18 cellular contexts compared by ENCODE assay signal in the genomic region with DNA sequence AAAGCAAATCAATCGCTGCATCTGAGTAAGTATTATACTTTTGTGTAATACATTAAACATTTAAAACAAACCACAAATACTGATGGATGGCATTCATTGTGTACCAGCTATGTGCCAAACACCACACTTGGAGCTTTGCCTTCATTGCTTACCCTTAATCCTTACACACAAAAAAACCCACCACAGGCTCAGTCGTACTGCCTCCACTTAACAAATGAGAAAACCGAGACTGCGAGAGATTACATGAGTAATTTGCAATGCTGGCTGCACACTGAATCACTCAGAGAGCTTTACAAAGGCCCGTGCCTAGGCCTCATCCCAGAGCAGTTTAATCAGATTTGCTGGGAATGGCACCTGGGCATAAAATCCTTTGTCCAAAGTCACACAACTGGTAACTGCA.
A peak's percentile ranks its signal among the peaks of the same experiment; 100 is the strongest.
DNase-seq lines count a peak whose midpoint lies in the region; ATAC-seq, FAIRE-seq and TF ChIP-seq lines count a peak whose summit lies in the region.
"Had no signal": no experiment of that assay in that cellular context is flagged by ENCODE, and none has a peak within 500 bp of the region (broad histone marks: within the 10 kb centered on the region; RNA-seq: fewer than 3 reads in every experiment).

No MANE protein-coding gene starts in this region.

- H2BK12ac ChIP-seq in mesenchymal stem cell (ENCODE audit: low read length in 2 of 2), result no peak overlapping the region

- H3K4me3 ChIP-seq in mesenchymal stem cell (ENCODE audit: insufficient read depth in 1 of 2, low read depth in 1 of 2, low read length in 2 of 2), result no peak overlapping the region
- H3K4me3 ChIP-seq: BLaER1, dorsolateral prefrontal cortex, skin epidermis had no signal

- no peak overlapping the region for H3K18ac ChIP-seq in mesenchymal stem cell (ENCODE audit: low read depth in 1 of 2, low read length in 2 of 2)

- H2BK15ac ChIP-seq in mesenchymal stem cell (ENCODE audit: low read depth, poor library complexity, severe bottlenecking), result no peak overlapping the region

- POLR2A ChIA-PET in activated CD4-positive, alpha-beta T cell treated with anti-CD3 and anti-CD28 coated beads for 36 hours (lab: Charles Lee), result no interaction called here

- H3K79me1 ChIP-seq in mesenchymal stem cell (replicated peaks; ENCODE audit: low read length, poor library complexity, severe bottlenecking), result no peaks in the 10 kb centered on the region

- H3K23ac ChIP-seq in mesenchymal stem cell (ENCODE audit: low read length in 2 of 2), result no peak overlapping the region

- H3K4me1 ChIP-seq in mesenchymal stem cell (ENCODE audit: control insufficient read depth, insufficient read depth, low read depth, low read length), result no peaks in the 10 kb centered on the region

- no peak overlapping the region for H3K4me3 Mint-ChIP-seq in activated CD4-positive, alpha-beta T cell treated with anti-CD3 and anti-CD28 coated beads for 36 hours
- H3K4me3 Mint-ChIP-seq in activated CD8-positive, alpha-beta memory T cell treated with anti-CD3 and anti-CD28 coated beads, Interleukin-2, amount 10 ng/mL, durations not matched to agents 7 days and 5 days, result no peak overlapping the region
- H3K4me3 Mint-ChIP-seq: H9 had no signal

- H3K4ac ChIP-seq in mesenchymal stem cell (ENCODE audit: low read depth in 1 of 2, low read length in 2 of 2), result no peak overlapping the region

- no peak overlapping the region for H2BK120ac ChIP-seq in mesenchymal stem cell (ENCODE audit: low read depth, low read length)

- H2BK5ac ChIP-seq in mesenchymal stem cell (ENCODE audit: low read depth, low read length, poor library complexity, severe bottlenecking), result no peak overlapping the region

- no peak for ATAC-seq in activated CD4-positive, alpha-beta T cell treated with anti-CD3 and anti-CD28 coated beads for 36 hours
- no peak for ATAC-seq in activated CD8-positive, alpha-beta memory T cell treated with anti-CD3 and anti-CD28 coated beads, Interleukin-2, amount 10 ng/mL, durations not matched to agents 7 days and 5 days

- DNase-seq in D721Med (ENCODE audit: insufficient read length, low spot score) (no peak), RCC 7860 (ENCODE audit: low spot score) (peak; percentile 82), ecto neural progenitor cell (ENCODE audit: low spot score) (peak; percentile 63), mesenchymal stem cell (no peak), substantia nigra (lab: John Stamatoyannopoulos, UW) (no peak)
- no peak for DNase-seq in activated CD4-positive, alpha-beta T cell treated with anti-CD3 and anti-CD28 coated beads for 36 hours
- DNase-seq in central memory CD4-positive, alpha-beta T cell, result no peak
- no peak for DNase-seq in activated CD8-positive, alpha-beta memory T cell treated with anti-CD3 and anti-CD28 coated beads, Interleukin-2, amount 10 ng/mL, durations not matched to agents 7 days and 5 days
- DNase-seq: aorta; DMS53; dorsolateral prefrontal cortex; H9; islet precursor cell; stimulated activated naive CD4-positive, alpha-beta T cell treated with Interleukin-2 at 50 U/mL for 16 hours had no signal

- H2AK5ac ChIP-seq in mesenchymal stem cell (ENCODE audit: low read length, severe bottlenecking), result no peak overlapping the region

- H3K9me3 ChIP-seq in mesenchymal stem cell (ENCODE audit: control insufficient read depth, low read length), result no peaks in the 10 kb centered on the region
- H3K9me3 ChIP-seq: BLaER1 had no signal

- H3K36me3 ChIP-seq in mesenchymal stem cell (ENCODE audit: control insufficient read depth in 1 of 2, insufficient read depth in 2 of 2, low read depth in 1 of 2, low read length in 2 of 2), result no peaks in the 10 kb centered on the region
- H3K36me3 ChIP-seq: BLaER1 had no signal

- H3K14ac ChIP-seq in mesenchymal stem cell (ENCODE audit: low read length in 2 of 2), result no peak overlapping the region

- CTCF ChIA-PET in activated CD4-positive, alpha-beta T cell treated with anti-CD3 and anti-CD28 coated beads for 36 hours (lab: Charles Lee), result no interaction called here
- CTCF ChIA-PET in activated CD8-positive, alpha-beta memory T cell treated with anti-CD3 and anti-CD28 coated beads, Interleukin-2, amount 10 ng/mL, durations not matched to agents 7 days and 5 days (lab: Charles Lee), result no interaction called here

- H3K36me3 Mint-ChIP-seq in activated CD4-positive, alpha-beta T cell treated with anti-CD3 and anti-CD28 coated beads for 36 hours (ENCODE audit: low read depth), result no peaks in the 10 kb centered on the region
- H3K36me3 Mint-ChIP-seq in activated CD8-positive, alpha-beta memory T cell treated with anti-CD3 and anti-CD28 coated beads, Interleukin-2, amount 10 ng/mL, durations not matched to agents 7 days and 5 days, result no peaks in the 10 kb centered on the region

- no peak overlapping the region for H3K9ac ChIP-seq in mesenchymal stem cell (ENCODE audit: low read length)
- H3K9ac ChIP-seq: BLaER1 had no signal

- H3K27ac ChIP-seq in mesenchymal stem cell (ENCODE audit: low read length, poor library complexity, severe bottlenecking) (peak overlapping the region; percentile 44), substantia nigra (ENCODE audit: low read depth, low read length, poor library complexity, severe bottlenecking) (no peak overlapping the region)
- H3K27ac ChIP-seq: BLaER1, dorsolateral prefrontal cortex, skin epidermis had no signal

- H3K27ac Mint-ChIP-seq in activated CD4-positive, alpha-beta T cell treated with anti-CD3 and anti-CD28 coated beads for 36 hours, result no peak overlapping the region
- no peak overlapping the region for H3K27ac Mint-ChIP-seq in activated CD8-positive, alpha-beta memory T cell treated with anti-CD3 and anti-CD28 coated beads, Interleukin-2, amount 10 ng/mL, durations not matched to agents 7 days and 5 days
- H3K27ac Mint-ChIP-seq: H9 had no signal

- TF ChIP-seq CTCF in D721Med (IDR thresholded peaks at IDR 0.05; ENCODE audit: insufficient read depth, missing control alignments), result no peak

- no peak overlapping the region for H4K91ac ChIP-seq in mesenchymal stem cell (ENCODE audit: low read length)

- no peak overlapping the region for H3K4me2 ChIP-seq in mesenchymal stem cell (ENCODE audit: low read length, poor library complexity, severe bottlenecking)
- H3K4me2 ChIP-seq: BLaER1 had no signal

- no peaks in the 10 kb centered on the region for H3K4me1 Mint-ChIP-seq in activated CD4-positive, alpha-beta T cell treated with anti-CD3 and anti-CD28 coated beads for 36 hours
- no peaks in the 10 kb centered on the region for H3K4me1 Mint-ChIP-seq in activated CD8-positive, alpha-beta memory T cell treated with anti-CD3 and anti-CD28 coated beads, Interleukin-2, amount 10 ng/mL, durations not matched to agents 7 days and 5 days

- H3K27me3 Mint-ChIP-seq in activated CD4-positive, alpha-beta T cell treated with anti-CD3 and anti-CD28 coated beads for 36 hours, result peaks cover 2% of the 10 kb centered on the region
- H3K27me3 Mint-ChIP-seq in activated CD8-positive, alpha-beta memory T cell treated with anti-CD3 and anti-CD28 coated beads, Interleukin-2, amount 10 ng/mL, durations not matched to agents 7 days and 5 days, result no peaks in the 10 kb centered on the region

- peaks cover 8% of the 10 kb centered on the region for H3K9me3 Mint-ChIP-seq in activated CD4-positive, alpha-beta T cell treated with anti-CD3 and anti-CD28 coated beads for 36 hours (ENCODE audit: low read depth)
- no peaks in the 10 kb centered on the region for H3K9me3 Mint-ChIP-seq in activated CD8-positive, alpha-beta memory T cell treated with anti-CD3 and anti-CD28 coated beads, Interleukin-2, amount 10 ng/mL, durations not matched to agents 7 days and 5 days (ENCODE audit: low read depth)

- intact Hi-C loops in activated CD4-positive, alpha-beta T cell treated with anti-CD3 and anti-CD28 coated beads for 36 hours (cut with DNase I, micrococcal nuclease), result no loop called here

- WGBS in mesenchymal stem cell, result 79% methylated on average over 4 of the region's 5 CpGs

- H4K8ac ChIP-seq in mesenchymal stem cell (ENCODE audit: low read length), result no peak overlapping the region

- H3K27me3 ChIP-seq in mesenchymal stem cell (ENCODE audit: control insufficient read depth in 1 of 2, insufficient read depth in 1 of 2, low read length in 2 of 2), result no peaks in the 10 kb centered on the region
- H3K27me3 ChIP-seq: BLaER1 had no signal

- H2AFZ ChIP-seq in mesenchymal stem cell (ENCODE audit: low read depth, low read length), result no peak overlapping the region

- FAIRE-seq in D721Med (lab: Jason Lieb, UNC), result peak; percentile 35
- peak; percentile 96 for FAIRE-seq in RCC 7860 (lab: Jason Lieb, UNC)
- FAIRE-seq: frontal cortex, HepG2 had no signal

Comparison
In these comparisons a context has a peak if more than half of its experiments do, and no peak if none do; other contexts are left out.
1. DNase-seq: peak in RCC 7860 (single experiment) and ecto neural progenitor cell (single experiment); none in D721Med (single experiment), mesenchymal stem cell (single experiment), substantia nigra (0 of 49), activated CD4-positive, alpha-beta T cell treated with anti-CD3 and anti-CD28 coated beads for 36 hours (single experiment), central memory CD4-positive, alpha-beta T cell (single experiment) and activated CD8-positive, alpha-beta memory T cell treated with anti-CD3 and anti-CD28 coated beads, Interleukin-2, amount 10 ng/mL, durations not matched to agents 7 days and 5 days (single experiment).